17 cellular contexts compared by ENCODE assay signal in genomic region chr11:94835571-94835970, GRCh38.
DNase-seq lines count a peak whose midpoint lies in the region; ATAC-seq, FAIRE-seq and TF ChIP-seq lines count a peak whose summit lies in the region.
"Had no signal": no experiment of that assay in that cellular context is flagged by ENCODE, and none has a peak within 500 bp of the region (broad histone marks: within the 10 kb centered on the region; RNA-seq: fewer than 3 reads in every experiment).

No MANE protein-coding gene starts in this region.

- CTCF ChIA-PET in endothelial cell of umbilical vein (lab: Charles Lee) = interaction anchor here (1.3 to 3.0 kb wide), 8 partner anchors 10 to 212 kb away, joined by 3 to 10 read pairs (median 6); no protein-coding TSS in a partner anchor

- no TSS peak for BruUV-seq in endothelial cell of umbilical vein (replicated peaks; lab: Mats Ljungman, UMichigan)

- H3K27me3 ChIP-seq in left ventricle myocardium inferior (ENCODE audit: low read depth) (peaks cover 8% of the 10 kb centered on the region), endothelial cell of umbilical vein (ENCODE audit: control insufficient read depth in 2 of 2, insufficient read depth in 2 of 2, low read length in 2 of 2) (no peaks in the 10 kb centered on the region), body of pancreas (no peaks in the 10 kb centered on the region)
- H3K27me3 ChIP-seq: gastrocnemius medialis, spleen had no signal

- no peaks in the 10 kb centered on the region for H3K9me3 ChIP-seq in left ventricle myocardium inferior (replicated peaks)
- no peaks in the 10 kb centered on the region for H3K9me3 ChIP-seq in endothelial cell of umbilical vein (replicated peaks; ENCODE audit: control insufficient read depth, insufficient read depth, low read length)
- no peaks in the 10 kb centered on the region for H3K9me3 ChIP-seq in mesodermal cell (ENCODE audit: control insufficient read depth, low read length)
- no peaks in the 10 kb centered on the region for H3K9me3 ChIP-seq in body of pancreas
- H3K9me3 ChIP-seq: gastrocnemius medialis, spleen had no signal

- H3K4me1 ChIP-seq in left ventricle myocardium inferior (peaks cover 43% of the 10 kb centered on the region), endothelial cell of umbilical vein (ENCODE audit: control insufficient read depth, extremely low read depth, insufficient read depth, low read length) (peaks cover 11% of the 10 kb centered on the region), mesodermal cell (ENCODE audit: control insufficient read depth, insufficient read depth, low read length, poor library complexity, severe bottlenecking) (peaks cover 5% of the 10 kb centered on the region), body of pancreas (peaks cover 36% of the 10 kb centered on the region)
- H3K4me1 ChIP-seq: spleen had no signal

- TF ChIP-seq POLR2A in endothelial cell of umbilical vein (IDR thresholded peaks at IDR 0.05; ENCODE audit: low read depth, low read length) = no peak
- TF ChIP-seq POLR2A in body of pancreas (IDR thresholded peaks at IDR 0.05) = no peak

- WGBS in mesodermal cell (ENCODE audit: insufficient coverage in 2 of 2), 2 experiments = 100% methylated on average over 1 to 2 of the region's 2 CpGs
- WGBS in body of pancreas, 2 donors = 53 to 58% methylated on average over 2 of the region's 2 CpGs

- peak overlapping the region; percentile 33 for H3K4me2 ChIP-seq in endothelial cell of umbilical vein (ENCODE audit: insufficient read depth, low read length)
- H3K4me2 ChIP-seq: GM23338 had no signal

- H3K36me3 ChIP-seq in left ventricle myocardium inferior (peaks cover 49% of the 10 kb centered on the region), endothelial cell of umbilical vein (ENCODE audit: control insufficient read depth in 2 of 2, extremely low read depth in 1 of 2, insufficient read depth in 2 of 2, low read length in 2 of 2) (peaks cover 9 to 13% of the 10 kb centered on the region in 2 experiments), mesodermal cell (ENCODE audit: control insufficient read depth, insufficient read depth, low read length) (peaks cover 94% of the 10 kb centered on the region), body of pancreas (replicated peaks in 1 of 2; ENCODE audit: insufficient read depth in 1 of 2, low read depth in 2 of 2) (peaks cover 0 to 12% of the 10 kb centered on the region in 2 donors)

- H3K9ac ChIP-seq in endothelial cell of umbilical vein (replicated peaks; ENCODE audit: extremely low read depth, insufficient read depth, low read length) = no peak overlapping the region

- no peaks in the 10 kb centered on the region for H4K20me1 ChIP-seq in endothelial cell of umbilical vein (replicated peaks; ENCODE audit: control insufficient read depth, extremely low read depth, insufficient read depth, low read length)

- H3K79me2 ChIP-seq in endothelial cell of umbilical vein (ENCODE audit: control insufficient read depth, insufficient read depth, low read length) = peaks cover 11% of the 10 kb centered on the region

- no peak overlapping the region for H2AFZ ChIP-seq in endothelial cell of umbilical vein (ENCODE audit: low read depth, low read length)
- H2AFZ ChIP-seq: GM23338 had no signal

- peak overlapping the region; percentile 31 for H3K27ac ChIP-seq in left ventricle myocardium inferior (replicated peaks)
- no peak overlapping the region for H3K27ac ChIP-seq in endothelial cell of umbilical vein (ENCODE audit: insufficient read depth, low read depth, low read length)
- H3K27ac ChIP-seq in mesodermal cell (ENCODE audit: low read depth, low read length, severe bottlenecking) = peak overlapping the region; percentile 39
- H3K27ac ChIP-seq in body of pancreas = no peak overlapping the region
- H3K27ac ChIP-seq: spleen had no signal

- POLR2A ChIA-PET in endothelial cell of umbilical vein (lab: Charles Lee) = interaction anchor here (1.0 kb wide), 1 partner anchor 26 kb away, joined by 3 read pairs; no protein-coding TSS in a partner anchor

- TF ChIP-seq CTCF in left ventricle myocardium inferior (IDR thresholded peaks at IDR 0.05; ENCODE audit: borderline replicate concordance) (no peak), endothelial cell of umbilical vein (IDR thresholded peaks at IDR 0.05; ENCODE audit: extremely low read depth in 1 of 2, insufficient read depth in 1 of 2, low read depth in 1 of 2, low read length in 2 of 2) (no peak), body of pancreas (IDR thresholded peaks at IDR 0.05) (no peak)

- peak; percentile 4 for FAIRE-seq in endothelial cell of umbilical vein (lab: Jason Lieb, UNC)

- H3K4me3 ChIP-seq in left ventricle myocardium inferior = no peak overlapping the region
- H3K4me3 ChIP-seq in endothelial cell of umbilical vein (replicated peaks in 1 of 3; ENCODE audit: insufficient read depth in 1 of 3, low read depth in 1 of 3, low read length in 3 of 3) = no peak overlapping the region
- H3K4me3 ChIP-seq in mesodermal cell (ENCODE audit: extremely low read depth, insufficient read depth, low read length, poor library complexity, severe bottlenecking) = no peak overlapping the region
- no peak overlapping the region for H3K4me3 ChIP-seq in body of pancreas
- H3K4me3 ChIP-seq: gastrocnemius medialis, GM23338, spleen had no signal

- ATAC-seq in Right ventricle myocardium superior (ENCODE audit: poor library complexity) (no peak), body of pancreas (no peak), HG02970 (IDR thresholded peaks at IDR 0.05; ENCODE audit: low FRiP score, unreplicated experiment) (no peak), GM21786 (IDR thresholded peaks at IDR 0.05; ENCODE audit: unreplicated experiment) (no peak)
- ATAC-seq: gastrocnemius medialis, GM23338 had no signal

- intact Hi-C loops in left ventricle myocardium inferior (cut with micrococcal nuclease) = no loop called here
- intact Hi-C loops in Right ventricle myocardium superior (cut with DNase I) = no loop called here
- intact Hi-C loops in endothelial cell of umbilical vein (cut with micrococcal nuclease) = loop anchor here (1.0 kb wide), 1 partner anchor 212 kb away; no protein-coding TSS in a partner anchor
- intact Hi-C loops in body of pancreas (cut with DNase I) = no loop called here

- no peaks in the 10 kb centered on the region for H3K9me1 ChIP-seq in endothelial cell of umbilical vein (replicated peaks; ENCODE audit: control insufficient read depth, extremely low read depth, insufficient read depth, low read length)

- dilution Hi-C loops in endothelial cell of umbilical vein (cut with MboI; ENCODE audit: extremely low pct_ligation_motif_present, low sequenced_read_pairs) = no loop called here

- DNase-seq in left ventricle myocardium inferior (no peak), Right ventricle myocardium superior (no peak), endothelial cell of umbilical vein (ENCODE audit: low read depth, low spot score) (peak; percentile 36), nucleus accumbens (lab: John Stamatoyannopoulos, UW) (no peak), body of pancreas (no peak)
- DNase-seq: activated CD4-positive, alpha-beta memory T cell treated with anti-CD3 and anti-CD28 coated beads for 36 hours; activated T-cell treated with anti-CD3 and anti-CD28 coated beads, Interleukin-2, amount 50 U/mL, for 24 hours; endodermal cell; gastrocnemius medialis; Karpas-422; NCI-H748 treated with DMSO at 0.1 percent for 48 hours; posterior cingulate gyrus; spleen had no signal

TF ChIP-seq in endothelial cell of umbilical vein, 7 proteins besides CTCF, POLR2A, EP300 and RAD21:
- TF ChIP-seq EZH2 (IDR thresholded peaks at IDR 0.05; ENCODE audit: borderline replicate concordance, low read depth, low read length, severe bottlenecking) (no peak), MYC (IDR thresholded peaks at IDR 0.05; ENCODE audit: low read depth, low read length) (no peak), GATA2 (IDR thresholded peaks at IDR 0.05; ENCODE audit: insufficient read depth, insufficient read length, low read depth, low read length) (no peak), JUN (IDR thresholded peaks at IDR 0.05; ENCODE audit: borderline replicate concordance, insufficient read depth, insufficient read length, low read depth) (peak; percentile 76), POLR2AphosphoS5 (IDR thresholded peaks at IDR 0.05; ENCODE audit: insufficient read depth, low read depth, low read length) (no peak), FOS (IDR thresholded peaks at IDR 0.05; ENCODE audit: borderline replicate concordance, insufficient read depth, low read length) (peak; percentile 93)
- TF ChIP-seq, protein P1, sequence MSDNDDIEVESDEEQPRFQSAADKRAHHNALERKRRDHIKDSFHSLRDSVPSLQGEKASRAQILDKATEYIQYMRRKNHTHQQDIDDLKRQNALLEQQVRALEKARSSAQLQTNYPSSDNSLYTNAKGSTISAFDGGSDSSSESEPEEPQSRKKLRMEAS (IDR thresholded peaks at IDR 0.05; ENCODE audit: insufficient read depth, insufficient read length) = no peak

Comparison
In these comparisons a context has a peak if more than half of its experiments do, and no peak if none do; other contexts are left out.
1. H3K27ac ChIP-seq: peak in left ventricle myocardium inferior (single experiment) and mesodermal cell (single experiment); none in endothelial cell of umbilical vein (single experiment) and body of pancreas (0 of 4).